7 cellular contexts compared by ENCODE assay signal in genomic region chr22:32528984-32529982, GRCh38. TPM values are rescaled to one million over a fixed set of nuclear protein-coding genes. Genes with fewer than 3 reads are reported as not detected.
A peak's percentile ranks its signal among the peaks of the same experiment; 100 is the strongest.
DNase-seq lines count a peak whose midpoint lies in the region; ATAC-seq, FAIRE-seq and TF ChIP-seq lines count a peak whose summit lies in the region.

No MANE protein-coding gene starts in this region.

- WGBS in HepG2 (ENCODE audit: low lambda C conversion rate), result 38% methylated on average over 21 of the region's 29 CpGs

- H3K27me3 Mint-ChIP-seq in activated CD4-positive, alpha-beta T cell treated with anti-CD3 and anti-CD28 coated beads, Interleukin-2, amount 10 ng/mL, durations not matched to agents 24 days and 14 days, result peaks cover 2% of the 10 kb centered on the region

- FAIRE-seq in HepG2 (lab: Jason Lieb, UNC), result peak; percentile 87

- H2AFZ ChIP-seq in HepG2 (ENCODE audit: low read length), result no peak overlapping the region

- peak overlapping the region; percentile 76 for H3K27ac ChIP-seq in HepG2 (ENCODE audit: extremely low read length, insufficient read depth, low read length)

- H3K9me3 ChIP-seq in HepG2 (ENCODE audit: low read length), result no peaks in the 10 kb centered on the region

- TF ChIP-seq RAD21 in HepG2 (CRISPR knock-in tag; IDR thresholded peaks at IDR 0.05), result peak; percentile 97

- TF ChIP-seq CTCF in GM12873 (IDR thresholded peaks at IDR 0.05; ENCODE audit: insufficient read depth, low read depth, low read length, missing control alignments) (peak; percentile 84), HepG2 (CRISPR knock-in tag; IDR thresholded peaks at IDR 0.05) (peak; percentile 99)

- TF ChIP-seq EP300 in HepG2 (IDR thresholded peaks at IDR 0.05; ENCODE audit: low read depth in 2 of 2, low read length in 2 of 2) (peak in 1 of 2 experiments; percentile 75; a peak in 2 of 4 replicates), HepG2 (CRISPR knock-in tag; IDR thresholded peaks at IDR 0.05; ENCODE audit: borderline replicate concordance) (no peak)

- intact Hi-C loops in activated CD4-positive, alpha-beta T cell treated with anti-CD3 and anti-CD28 coated beads, Interleukin-2, amount 10 ng/mL, durations not matched to agents 24 days and 14 days (cut with micrococcal nuclease), result loop anchor here (1.0 to 2.0 kb wide), 2 partner anchors 268 to 458 kb away; no protein-coding TSS in a partner anchor
- intact Hi-C loops in HepG2 (cut with micrococcal nuclease; ENCODE audit: unreplicated experiment), result loop anchor here (1.0 kb wide), 5 partner anchors 115 to 294 kb away; partner anchors contain the start of gene TIMP3

- no peaks in the 10 kb centered on the region for H3K79me2 ChIP-seq in HepG2 (ENCODE audit: insufficient read depth, low read length)

- peaks cover 65% of the 10 kb centered on the region for H3K4me1 ChIP-seq in HepG2 (ENCODE audit: insufficient read depth, low read length)

- H3K4me2 ChIP-seq in HepG2 (ENCODE audit: low read depth, low read length), result peak overlapping the region; percentile 68

- no peak overlapping the region for H3K27ac Mint-ChIP-seq in activated CD4-positive, alpha-beta T cell treated with anti-CD3 and anti-CD28 coated beads, Interleukin-2, amount 10 ng/mL, durations not matched to agents 24 days and 14 days

- H3K4me3 ChIP-seq in HepG2 (replicated peaks in 1 of 3; ENCODE audit: insufficient read depth in 1 of 3, low read depth in 2 of 3, low read length in 3 of 3), result peak overlapping the region; percentile 27 to 52 (median 51); a peak in 3 of 6 replicates

- H3K36me3 ChIP-seq in HepG2 (replicated peaks in 1 of 2; ENCODE audit: control insufficient read depth in 1 of 2, insufficient read depth in 2 of 2, low read length in 2 of 2), result no peaks in the 10 kb centered on the region

- ATAC-seq in HepG2 (peak; percentile 72), GM19023 (IDR thresholded peaks at IDR 0.05; ENCODE audit: unreplicated experiment) (no peak)

- H3K36me3 Mint-ChIP-seq in activated CD4-positive, alpha-beta T cell treated with anti-CD3 and anti-CD28 coated beads, Interleukin-2, amount 10 ng/mL, durations not matched to agents 24 days and 14 days (ENCODE audit: low read depth), result no peaks in the 10 kb centered on the region

- no peak overlapping the region for H3K4me3 Mint-ChIP-seq in activated CD4-positive, alpha-beta T cell treated with anti-CD3 and anti-CD28 coated beads, Interleukin-2, amount 10 ng/mL, durations not matched to agents 24 days and 14 days

- peak overlapping the region; percentile 45; the same call in 1 of the 2 replicates for H3K9ac ChIP-seq in HepG2 (ENCODE audit: insufficient read depth, low read depth, low read length)

- 0 out of 4 replicates have a peak, but pooled peaks of 1 of the 2 experiments have one; percentile 31 for TF ChIP-seq POLR2A in HepG2 (IDR thresholded peaks at IDR 0.05; ENCODE audit: insufficient read depth in 1 of 2, low read depth in 2 of 2, low read length in 2 of 2)

- DNase-seq in NCI-H1694 (lab: John Stamatoyannopoulos, UW) (peak; percentile 55), dedifferentiated amniotic fluid mesenchymal stem cell (ENCODE audit: extremely low spot score) (peak; percentile 83), HepG2 (ENCODE audit: low spot score) (peak; percentile 91)
- peak; percentile 85 for DNase-seq in activated CD4-positive, alpha-beta T cell treated with anti-CD3 and anti-CD28 coated beads, Interleukin-2, amount 10 ng/mL, durations not matched to agents 24 days and 14 days
- peak; percentile 69 to 72 for DNase-seq in stimulated activated CD4-positive, alpha-beta T cell treated with anti-CD3 and anti-CD28 coated beads, Interleukin-2, amount 100 ng/mL, for 24 hours

- H3K4me1 Mint-ChIP-seq in activated CD4-positive, alpha-beta T cell treated with anti-CD3 and anti-CD28 coated beads, Interleukin-2, amount 10 ng/mL, durations not matched to agents 24 days and 14 days, result no peaks in the 10 kb centered on the region

- no TSS peak for BruUV-seq in HepG2 (replicated peaks; lab: Mats Ljungman, UMichigan)

- no peaks in the 10 kb centered on the region for H3K9me3 Mint-ChIP-seq in activated CD4-positive, alpha-beta T cell treated with anti-CD3 and anti-CD28 coated beads, Interleukin-2, amount 10 ng/mL, durations not matched to agents 24 days and 14 days

- H3K27me3 ChIP-seq in HepG2 (ENCODE audit: control insufficient read depth in 1 of 2, insufficient read depth in 2 of 2, low read length in 2 of 2), result no peaks in the 10 kb centered on the region

- in situ Hi-C loops in HepG2 (cut with HindIII; ENCODE audit: extremely low pct_ligation_motif_present, low pct_unique_long_range_greater_than_20kb), result loop anchor here (5.0 to 25.0 kb wide), 4 partner anchors 133 to 683 kb away; no protein-coding TSS in a partner anchor

- H4K20me1 ChIP-seq in HepG2 (ENCODE audit: insufficient read depth, low read length), result no peaks in the 10 kb centered on the region

- POLR2A ChIA-PET in HepG2 (lab: Yijun Ruan, JAX), result interaction anchor here (0.6 to 8.1 kb wide), 17 partner anchors 10 to 279 kb away, joined by 3 to 145 read pairs (median 5); partner anchors contain the start of genes FBXO7 and TIMP3

- CTCF ChIA-PET in HepG2 (lab: Yijun Ruan, JAX; ENCODE audit: low intra/inter-chr PET ratio, low total read pairs), result interaction anchor here (0.8 to 1.6 kb wide), 8 partner anchors 131 to 472 kb away, joined by 3 to 15 read pairs (median 4); partner anchors contain the start of gene TIMP3

TF ChIP-seq in HepG2, 621 proteins besides CTCF, POLR2A, EP300 and RAD21 (continues in another document):
- TF ChIP-seq ASH2L (IDR thresholded peaks at IDR 0.05; ENCODE audit: insufficient read length, low read depth, low read length), result peak; percentile 34
- TF ChIP-seq ZNF501 (CRISPR knock-in tag; IDR thresholded peaks at IDR 0.05), result peak; percentile 67; the same call in 1 of the 2 replicates
- peak; percentile 40; the same call in 1 of the 2 replicates for TF ChIP-seq ZNF572 (CRISPR knock-in tag; IDR thresholded peaks at IDR 0.05)
- peak; percentile 38; the same call in 1 of the 2 replicates for TF ChIP-seq GATAD1 (CRISPR knock-in tag; IDR thresholded peaks at IDR 0.05)
- peak; percentile 32; the same call in 1 of the 2 replicates for TF ChIP-seq GMEB1 (CRISPR knock-in tag; IDR thresholded peaks at IDR 0.05; ENCODE audit: borderline replicate concordance)
- peak; percentile 89; the same call in 1 of the 2 replicates for TF ChIP-seq ZNF766 (CRISPR knock-in tag; IDR thresholded peaks at IDR 0.05; ENCODE audit: borderline replicate concordance)
- TF ChIP-seq MED1 (CRISPR knock-in tag; IDR thresholded peaks at IDR 0.05), result peak; percentile 86
- peak; percentile 78; the same call in 1 of the 2 replicates for TF ChIP-seq ZMAT3 (CRISPR knock-in tag; conservative IDR thresholded peaks at IDR 0.05)

RNA-seq across cellular contexts. Expression of gene FBXO7, which starts 54.7 kb away (rescaled TPM):
- 95.6 and 96.5 TPM in 2 replicates for total RNA-seq in activated CD4-positive, alpha-beta T cell treated with anti-CD3 and anti-CD28 coated beads, Interleukin-2, amount 10 ng/mL, durations not matched to agents 24 days and 14 days
- 105 and 118 TPM in 2 replicates for total RNA-seq in HepG2 (2016; rRNA removed; fragmentation: Illumina TruSeq; extraction: Trizol)
- 110 and 111 TPM in 2 replicates for total RNA-seq in HepG2 (2016; cell fraction: cytosol; rRNA removed; fragmentation: Illumina TruSeq; extraction: Trizol; ENCODE audit: low read depth)
- total RNA-seq in HepG2 (2016; cell fraction: insoluble cytoplasmic fraction; rRNA removed; fragmentation: Illumina TruSeq; extraction: Trizol), result 100 and 116 TPM in 2 replicates
- total RNA-seq in HepG2 (2016; cell fraction: membrane; rRNA removed; fragmentation: Illumina TruSeq; extraction: Trizol), result 161 and 169 TPM in 2 replicates
- total RNA-seq in HepG2 (2016; cell fraction: nucleus; rRNA removed; fragmentation: Illumina TruSeq; extraction: Trizol), result 64.6 and 67.3 TPM in 2 replicates
- polyA plus RNA-seq in HepG2 (2011; rRNA removed), result 157 and 172 TPM in 2 replicates
- polyA plus RNA-seq in HepG2 (2011; cell fraction: cytosol; rRNA removed), result 129 and 182 TPM in 2 replicates
- 62.2 and 72.8 TPM in 2 replicates for polyA plus RNA-seq in HepG2 (2011; cell fraction: nucleus; rRNA removed)
- 96.5 and 134 TPM in 2 replicates for polyA plus RNA-seq in HepG2 (2012)
- polyA plus RNA-seq in HepG2 (2016; cell fraction: cytosol; fragmentation: Illumina TruSeq; extraction: Trizol; ENCODE audit: low read depth), result 147 and 160 TPM in 2 replicates
- polyA plus RNA-seq in HepG2 (2016; cell fraction: insoluble cytoplasmic fraction; fragmentation: Illumina TruSeq; extraction: Trizol; ENCODE audit: low read depth), result 167 and 172 TPM in 2 replicates
- polyA plus RNA-seq in HepG2 (2016; cell fraction: membrane; fragmentation: Illumina TruSeq; extraction: Trizol; ENCODE audit: low read depth), result 197 and 199 TPM in 2 replicates
- 96.5 and 96.9 TPM in 2 replicates for polyA plus RNA-seq in HepG2 (2016; cell fraction: nucleus; fragmentation: Illumina TruSeq; extraction: Trizol; ENCODE audit: insufficient read depth, low read depth)
- 151 and 179 TPM in 2 replicates for polyA minus RNA-seq in HepG2 (2011; rRNA and poly(A)+ RNA removed; ENCODE audit: low replicate concordance)
- 79.0 and 88.0 TPM in 2 replicates for polyA minus RNA-seq in HepG2 (2011; cell fraction: cytosol; rRNA and poly(A)+ RNA removed)
- polyA minus RNA-seq in HepG2 (2011; cell fraction: nucleus; rRNA and poly(A)+ RNA removed), result 78.5 and 95.4 TPM in 2 replicates
